Comparison of ENCODE assay signal across 11 cellular contexts in genomic region chr11:66420671-66421476, GRCh38. TPM values are rescaled to one million over a fixed set of nuclear protein-coding genes. Genes with fewer than 3 reads are reported as not detected.
DNase-seq lines count a peak whose midpoint lies in the region; ATAC-seq lines count a peak whose summit lies in the region.
"Had no signal": no experiment of that assay in that cellular context is flagged by ENCODE, and none has a peak within 500 bp of the region (broad histone marks: within the 10 kb centered on the region; RNA-seq: fewer than 3 reads in every experiment).

TSS of gene NPAS4 (plus strand) at chr11:66421035. CDS start at chr11:66421180, 145 bp downstream.

- peak within 1 kb of the TSS; percentile 47 for H3K9ac ChIP-seq in HUES6 (ENCODE audit: low read length)

- H3K27me3 Mint-ChIP-seq in T-helper 17 cell, result peaks cover 24% of the 10 kb centered on the region

- peaks cover 39% of the 10 kb centered on the region for H3K27me3 ChIP-seq in HUES6 (ENCODE audit: control insufficient read depth, insufficient read depth, low read length)

- no peaks in the 10 kb centered on the region for H3K9me3 ChIP-seq in HUES6 (ENCODE audit: control insufficient read depth, insufficient read depth, low read depth, low read length)
- no peaks in the 10 kb centered on the region for H3K9me3 ChIP-seq in T-helper 17 cell (ENCODE audit: control insufficient read depth, low read length, poor library complexity, severe bottlenecking)

- peak within 1 kb of the TSS; percentile 56 for H3K4me3 ChIP-seq in HUES6 (ENCODE audit: low read depth, low read length)
- H3K4me3 ChIP-seq: skin epidermis had no signal

- peak; percentile 54 for DNase-seq in COLO668 (lab: John Stamatoyannopoulos, UW; ENCODE audit: unreplicated experiment)
- DNase-seq in T-helper 17 cell, result no peak
- peak; percentile 43 for DNase-seq in iPS-NIHi7 (ENCODE audit: extremely low spot score)
- DNase-seq in activated T-cell treated with anti-CD3 and anti-CD28 coated beads for 4 hours, result no peak
- DNase-seq in HT-29 (ENCODE audit: low spot score), result no peak
- DNase-seq: cortex of kidney had no signal

- peak within 1 kb of the TSS; percentile 32 for H3K27ac Mint-ChIP-seq in T-helper 17 cell

- no peaks in the 10 kb centered on the region for H3K36me3 ChIP-seq in HUES6 (ENCODE audit: control insufficient read depth, insufficient read depth, low read length)

- H3K4me1 Mint-ChIP-seq in T-helper 17 cell, result no peaks in the 10 kb centered on the region

- H3K4me3 Mint-ChIP-seq in T-helper 17 cell, result peak within 1 kb of the TSS; percentile 25

- peaks cover 25% of the 10 kb centered on the region for H3K4me1 ChIP-seq in HUES6 (ENCODE audit: control insufficient read depth, insufficient read depth, low read length)

- no peaks in the 10 kb centered on the region for H3K36me3 Mint-ChIP-seq in T-helper 17 cell (ENCODE audit: low read depth)
- H3K36me3 Mint-ChIP-seq: CD8-positive, alpha-beta memory T cell had no signal

- H3K27ac ChIP-seq in HUES6 (ENCODE audit: low read depth, low read length), result no peak within 1 kb of the TSS
- H3K27ac ChIP-seq: skin epidermis had no signal

- no peak for ATAC-seq in T-helper 17 cell
- ATAC-seq in GM18502 (IDR thresholded peaks at IDR 0.05; ENCODE audit: poor library complexity, unreplicated experiment), result no peak
- no peak for ATAC-seq in HG02610 (IDR thresholded peaks at IDR 0.05; ENCODE audit: unreplicated experiment)

RNA-seq across cellular contexts. Expression of gene NPAS4, which starts in this region (rescaled TPM):
- not detected for total RNA-seq in T-helper 17 cell
- not detected in 2 replicates for total RNA-seq in HT-29 (2014; rRNA removed; shearing (Covaris generic))
- total RNA-seq: CD8-positive, alpha-beta memory T cell had no signal

Comparison
In these comparisons a context has a peak if more than half of its experiments do, and no peak if none do; other contexts are left out.
1. DNase-seq: peak in COLO668 (single experiment) and iPS-NIHi7 (single experiment); none in T-helper 17 cell (0 of 3), activated T-cell treated with anti-CD3 and anti-CD28 coated beads for 4 hours (single experiment) and HT-29 (single experiment).